In genomic region chr4:148287111-148287510, GRCh38 we compare ENCODE assay signal across 31 cellular contexts.
"Had no signal": no experiment of that assay in that cellular context is flagged by ENCODE, and none has a peak within 500 bp of the region (broad histone marks: within the 10 kb centered on the region; RNA-seq: fewer than 3 reads in every experiment).

No MANE protein-coding gene starts in this region.

- H3K36me3 ChIP-seq: gastrocnemius medialis, left lung, neutrophil, pancreas, right atrium auricular region, suprapubic skin, transverse colon, upper lobe of right lung, uterus had no signal

- H3K4me3 ChIP-seq: gastrocnemius medialis, left lung, mucosa of descending colon, pancreas, right atrium auricular region, smooth muscle cell, suprapubic skin, transverse colon, upper lobe of right lung, uterus had no signal

- H3K9me3 Mint-ChIP-seq: dendritic cell treated with granulocyte-macrophage colony-stimulating factor and Interleukin-4, amounts not matched to agents 40 ng/mL and 50 ng/mL, for 4 days; endodermal cell; mesothelial cell of epicardium; naive B cell; natural killer cell treated with Interleukin-12 subunit alpha and Interleukin-12 subunit beta and Interleukin-15 and Interleukin-18, amount 100 ng/mL, for 72 hours; neural crest cell; stimulated activated naive CD8-positive, alpha-beta T cell treated with anti-CD3 and anti-CD28 coated beads, Interleukin-15, amount 100 ng/mL, for 72 hours had no signal

- H3K9me3 ChIP-seq: gastrocnemius medialis, left lung, mucosa of descending colon, neutrophil, pancreas, right atrium auricular region, suprapubic skin, transverse colon, upper lobe of right lung, uterus had no signal

- ATAC-seq: esophagus mucosa; gastrocnemius medialis; left lung; mucosa of descending colon; natural killer cell treated with Interleukin-12 subunit alpha and Interleukin-12 subunit beta and Interleukin-15 and Interleukin-18, amount 100 ng/mL, for 72 hours; pancreas; sciatic nerve; stimulated activated naive CD8-positive, alpha-beta T cell treated with anti-CD3 and anti-CD28 coated beads, Interleukin-15, amount 100 ng/mL, for 72 hours; upper lobe of right lung had no signal

- H3K27ac Mint-ChIP-seq: dendritic cell treated with granulocyte-macrophage colony-stimulating factor and Interleukin-4, amounts not matched to agents 40 ng/mL and 50 ng/mL, for 4 days; endodermal cell; mesothelial cell of epicardium; naive B cell; natural killer cell treated with Interleukin-12 subunit alpha and Interleukin-12 subunit beta and Interleukin-15 and Interleukin-18, amount 100 ng/mL, for 72 hours; stimulated activated naive CD8-positive, alpha-beta T cell treated with anti-CD3 and anti-CD28 coated beads, Interleukin-15, amount 100 ng/mL, for 72 hours had no signal

- H3K27me3 ChIP-seq: gastrocnemius medialis, left lung, neutrophil, pancreas, right atrium auricular region, suprapubic skin, transverse colon, upper lobe of right lung, uterus had no signal

- H3K27me3 Mint-ChIP-seq: dendritic cell treated with granulocyte-macrophage colony-stimulating factor and Interleukin-4, amounts not matched to agents 40 ng/mL and 50 ng/mL, for 4 days; naive B cell; stimulated activated naive CD8-positive, alpha-beta T cell treated with anti-CD3 and anti-CD28 coated beads, Interleukin-15, amount 100 ng/mL, for 72 hours had no signal

- DNase-seq: effector CD8-positive, alpha-beta T cell; endodermal cell; foreskin fibroblast; gastrocnemius medialis; head of caudate nucleus; kidney; left lung; mesenchymal stem cell; mucosa of descending colon; naive B cell; pancreas; stimulated activated CD4-positive, alpha-beta T cell treated with anti-CD3 and anti-CD28 coated beads, Interleukin-12 subunit alpha, Interleukin-12 subunit beta, amount 100 ng/mL, for 4 hours; stimulated activated CD4-positive, alpha-beta T cell treated with anti-CD3 and anti-CD28 coated beads, Interleukin-1b, Interleukin-23, amount 100 ng/mL, for 48 hours; stimulated activated CD4-positive, alpha-beta T cell treated with anti-CD3 and anti-CD28 coated beads, Interleukin-4, amount 100 ng/mL, for 1 hour; stimulated activated CD8-positive, alpha-beta memory T cell treated with anti-CD3 and anti-CD28 coated beads, Interleukin-4, amount 100 ng/mL, for 48 hours; stimulated activated naive CD4-positive, alpha-beta T cell; stimulated activated naive CD8-positive, alpha-beta T cell treated with anti-CD3 and anti-CD28 coated beads, Interleukin-15, amount 100 ng/mL, for 72 hours; transverse colon; upper lobe of right lung; uterus had no signal

- H3K4me3 Mint-ChIP-seq: dendritic cell treated with granulocyte-macrophage colony-stimulating factor and Interleukin-4, amounts not matched to agents 40 ng/mL and 50 ng/mL, for 4 days; endodermal cell; mesothelial cell of epicardium; naive B cell; natural killer cell treated with Interleukin-12 subunit alpha and Interleukin-12 subunit beta and Interleukin-15 and Interleukin-18, amount 100 ng/mL, for 72 hours; neural crest cell; stimulated activated naive CD8-positive, alpha-beta T cell treated with anti-CD3 and anti-CD28 coated beads, Interleukin-15, amount 100 ng/mL, for 72 hours had no signal

- H3K27ac ChIP-seq: epithelial cell of prostate, left lung, neutrophil, pancreas, suprapubic skin, transverse colon, upper lobe of right lung, uterus had no signal

- H3K4me1 ChIP-seq: suprapubic skin, uterus had no signal

- H3K36me3 Mint-ChIP-seq: mesothelial cell of epicardium; naive B cell; natural killer cell treated with Interleukin-12 subunit alpha and Interleukin-12 subunit beta and Interleukin-15 and Interleukin-18, amount 100 ng/mL, for 72 hours had no signal
